1 cellular context compared by ENCODE assay signal in genomic region chr10:89357096-89357495, GRCh38.
TF ChIP-seq lines count a peak whose summit lies in the region.

No MANE protein-coding gene starts in this region.

TF ChIP-seq in IMR-90, 13 proteins besides CTCF, POLR2A, EP300 and RAD21:
- TF ChIP-seq MXI1 (IDR thresholded peaks at IDR 0.05; ENCODE audit: borderline replicate concordance, low read depth, low read length) (no peak), MAZ (IDR thresholded peaks at IDR 0.05; ENCODE audit: borderline replicate concordance, low read depth, low read length) (no peak), FOS (IDR thresholded peaks at IDR 0.05; ENCODE audit: low read depth, low read length) (no peak), RFX5 (IDR thresholded peaks at IDR 0.05; ENCODE audit: low read depth, low read length) (no peak), CHD1 (IDR thresholded peaks at IDR 0.05; ENCODE audit: low read depth, low read length) (no peak), BHLHE40 (IDR thresholded peaks at IDR 0.05; ENCODE audit: low read depth, low read length) (no peak), SMC3 (IDR thresholded peaks at IDR 0.05; ENCODE audit: low read depth, low read length) (no peak), CEBPB (IDR thresholded peaks at IDR 0.05; ENCODE audit: low read depth, low read length) (no peak), NFE2L2 (IDR thresholded peaks at IDR 0.05; ENCODE audit: low read depth, low read length) (no peak), MAFK (IDR thresholded peaks at IDR 0.05; ENCODE audit: low read depth, low read length) (no peak), RCOR1 (IDR thresholded peaks at IDR 0.05; ENCODE audit: insufficient replicate concordance, low read length) (no peak)
- TF ChIP-seq, protein P1, sequence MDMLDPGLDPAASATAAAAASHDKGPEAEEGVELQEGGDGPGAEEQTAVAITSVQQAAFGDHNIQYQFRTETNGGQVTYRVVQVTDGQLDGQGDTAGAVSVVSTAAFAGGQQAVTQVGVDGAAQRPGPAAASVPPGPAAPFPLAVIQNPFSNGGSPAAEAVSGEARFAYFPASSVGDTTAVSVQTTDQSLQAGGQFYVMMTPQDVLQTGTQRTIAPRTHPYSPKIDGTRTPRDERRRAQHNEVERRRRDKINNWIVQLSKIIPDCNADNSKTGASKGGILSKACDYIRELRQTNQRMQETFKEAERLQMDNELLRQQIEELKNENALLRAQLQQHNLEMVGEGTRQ (IDR thresholded peaks at IDR 0.05; ENCODE audit: low read depth, low read length), result no peak
- TF ChIP-seq, protein P2, sequence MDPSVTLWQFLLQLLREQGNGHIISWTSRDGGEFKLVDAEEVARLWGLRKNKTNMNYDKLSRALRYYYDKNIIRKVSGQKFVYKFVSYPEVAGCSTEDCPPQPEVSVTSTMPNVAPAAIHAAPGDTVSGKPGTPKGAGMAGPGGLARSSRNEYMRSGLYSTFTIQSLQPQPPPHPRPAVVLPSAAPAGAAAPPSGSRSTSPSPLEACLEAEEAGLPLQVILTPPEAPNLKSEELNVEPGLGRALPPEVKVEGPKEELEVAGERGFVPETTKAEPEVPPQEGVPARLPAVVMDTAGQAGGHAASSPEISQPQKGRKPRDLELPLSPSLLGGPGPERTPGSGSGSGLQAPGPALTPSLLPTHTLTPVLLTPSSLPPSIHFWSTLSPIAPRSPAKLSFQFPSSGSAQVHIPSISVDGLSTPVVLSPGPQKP (IDR thresholded peaks at IDR 0.05; ENCODE audit: borderline replicate concordance, low read depth, low read length), result no peak
